8 cellular contexts compared by ENCODE assay signal in genomic region chr4:1683371-1683902, GRCh38. TPM values are rescaled to one million over a fixed set of nuclear protein-coding genes. Genes with fewer than 3 reads are reported as not detected.
A peak's percentile ranks its signal among the peaks of the same experiment; 100 is the strongest.
DNase-seq lines count a peak whose midpoint lies in the region; ATAC-seq and TF ChIP-seq lines count a peak whose summit lies in the region.

No MANE protein-coding gene starts in this region.

- no peak for ATAC-seq in CD4-positive, CD25-positive, alpha-beta regulatory T cell (ENCODE audit: low read depth in 2 of 2)
- ATAC-seq in GM21576 (IDR thresholded peaks at IDR 0.05; ENCODE audit: unreplicated experiment) = peak; percentile 9

- POLR2A ChIA-PET in MCF 10A (lab: Yijun Ruan, JAX) = interaction anchor here (0.6 to 2.0 kb wide), 10 partner anchors 10 to 420 kb away, joined by 3 to 8 read pairs (median 5); partner anchors contain the start of gene SLBP

- H3K27me3 ChIP-seq in CD4-positive, CD25-positive, alpha-beta regulatory T cell (ENCODE audit: control insufficient read depth, insufficient read depth, low read length) = no peaks in the 10 kb centered on the region

- intact Hi-C loops in MCF 10A (cut with micrococcal nuclease) = no loop called here

- peak overlapping the region; percentile 91 to 96 (median 92) for H3K4me3 Mint-ChIP-seq in CD4-positive, CD25-positive, alpha-beta regulatory T cell
- H3K4me3 Mint-ChIP-seq in MCF 10A (ENCODE audit: unreplicated experiment) = peak overlapping the region; percentile 80

- H3K36me3 Mint-ChIP-seq in CD4-positive, CD25-positive, alpha-beta regulatory T cell = no peaks in the 10 kb centered on the region
- H3K36me3 Mint-ChIP-seq in MCF 10A (ENCODE audit: insufficient read depth, unreplicated experiment) = no peaks in the 10 kb centered on the region

- no peaks in the 10 kb centered on the region for H3K27me3 Mint-ChIP-seq in CD4-positive, CD25-positive, alpha-beta regulatory T cell
- no peaks in the 10 kb centered on the region for H3K27me3 Mint-ChIP-seq in MCF 10A (ENCODE audit: insufficient read depth, unreplicated experiment)

- H3K4me1 Mint-ChIP-seq in CD4-positive, CD25-positive, alpha-beta regulatory T cell = peaks cover 6 to 17% (median 9%) of the 10 kb centered on the region in 4 donors
- peaks cover 10% of the 10 kb centered on the region for H3K4me1 Mint-ChIP-seq in MCF 10A (ENCODE audit: insufficient read depth, unreplicated experiment)

- H3K4me1 ChIP-seq in CD4-positive, CD25-positive, alpha-beta regulatory T cell (ENCODE audit: control insufficient read depth, insufficient read depth, low read length, poor library complexity, severe bottlenecking) = peaks cover 18% of the 10 kb centered on the region

- TSS peak; percentile 58 for BruUV-seq in MCF 10A (replicated peaks; lab: Mats Ljungman, UMichigan)

- H3K4me3 ChIP-seq in CD4-positive, CD25-positive, alpha-beta regulatory T cell (ENCODE audit: low read depth, low read length) = peak overlapping the region; percentile 90

- H3K9me3 ChIP-seq in CD4-positive, CD25-positive, alpha-beta regulatory T cell (ENCODE audit: control insufficient read depth in 2 of 2, low read length in 2 of 2) = no peaks in the 10 kb centered on the region

- CTCF ChIA-PET in MCF 10A (lab: Yijun Ruan, JAX) = interaction anchor here (0.7 to 1.9 kb wide), 4 partner anchors 10 to 116 kb away, joined by 3 to 12 read pairs (median 3); no protein-coding TSS in a partner anchor

- H3K27ac Mint-ChIP-seq in CD4-positive, CD25-positive, alpha-beta regulatory T cell = peak overlapping the region; percentile 63 to 95 (median 79)
- peak overlapping the region; percentile 77 for H3K27ac Mint-ChIP-seq in MCF 10A (ENCODE audit: low read depth, unreplicated experiment)

- DNase-seq in CD4-positive, CD25-positive, alpha-beta regulatory T cell = peak in 1 of 3 donors; percentile 49
- DNase-seq in OCI-M1 (lab: John Stamatoyannopoulos, UW) (peak; percentile 8), MCF 10A (ENCODE audit: unreplicated experiment) (peak; percentile 59), islet precursor cell (peak; percentile 69), NCI-H524 treated with DMSO at 0.1 percent for 48 hours (lab: John Stamatoyannopoulos, UW) (no peak), KBM-7 (no peak)
- peak; percentile 8 for DNase-seq in stimulated activated CD4-positive, alpha-beta T cell treated with anti-CD3 and anti-CD28 coated beads, Interleukin-2, amount 100 ng/mL, for 4 hours (ENCODE audit: low read depth)

- in situ Hi-C loops in KBM-7 (cut with MboI; ENCODE audit: low pct_unique_long_range_greater_than_20kb, low sequenced_read_pairs) = no loop called here

- H3K27ac ChIP-seq in CD4-positive, CD25-positive, alpha-beta regulatory T cell (ENCODE audit: insufficient read depth, low read length, poor library complexity, severe bottlenecking) = peak overlapping the region; percentile 57

- no peaks in the 10 kb centered on the region for H3K9me3 Mint-ChIP-seq in CD4-positive, CD25-positive, alpha-beta regulatory T cell
- no peaks in the 10 kb centered on the region for H3K9me3 Mint-ChIP-seq in MCF 10A (ENCODE audit: unreplicated experiment)

- no peak for TF ChIP-seq CTCF in MCF 10A (IDR thresholded peaks at IDR 0.05; ENCODE audit: unreplicated experiment)

- H3K36me3 ChIP-seq in CD4-positive, CD25-positive, alpha-beta regulatory T cell (ENCODE audit: control insufficient read depth, insufficient read depth, low read length) = no peaks in the 10 kb centered on the region

RNA-seq across cellular contexts. Expression of gene FAM53A, which starts 0.7 kb away (rescaled TPM):
- 1.8 TPM for total RNA-seq in CD4-positive, CD25-positive, alpha-beta regulatory T cell
- polyA plus RNA-seq in CD4-positive, CD25-positive, alpha-beta regulatory T cell = 1 to 10 TPM in 3 of 4 donors, under 1 TPM in 1; 0.76 to 3.6 (median 1.8) TPM
- 5.0 and 6.6 TPM in 2 replicates for total RNA-seq in MCF 10A (2022)

RNA-seq across cellular contexts. Expression of gene SLBP, which starts 28.7 kb away (rescaled TPM):
- total RNA-seq in CD4-positive, CD25-positive, alpha-beta regulatory T cell = 36.7 TPM
- polyA plus RNA-seq in CD4-positive, CD25-positive, alpha-beta regulatory T cell = 10 to 100 TPM; 74.7 to 83.8 (median 78.3) TPM
- total RNA-seq in MCF 10A (2022) = 37.1 and 43.5 TPM in 2 replicates

RNA-seq across cellular contexts. Expression of gene TMEM129, which starts 37.7 kb away (rescaled TPM):
- 19.6 TPM for total RNA-seq in CD4-positive, CD25-positive, alpha-beta regulatory T cell
- polyA plus RNA-seq in CD4-positive, CD25-positive, alpha-beta regulatory T cell = 10 to 100 TPM; 29.4 to 33.9 (median 31.0) TPM
- 25.5 and 38.3 TPM in 2 replicates for total RNA-seq in MCF 10A (2022)

RNA-seq across cellular contexts. Expression of gene TACC3, which starts 37.9 kb away (rescaled TPM):
- total RNA-seq in CD4-positive, CD25-positive, alpha-beta regulatory T cell = 111 TPM
- polyA plus RNA-seq in CD4-positive, CD25-positive, alpha-beta regulatory T cell = 10 to 100 TPM; 62.0 to 72.9 (median 66.6) TPM
- 53.0 and 69.8 TPM in 2 replicates for total RNA-seq in MCF 10A (2022)

Comparison
In these comparisons a context has a peak if more than half of its experiments do, and no peak if none do; other contexts are left out.
1. DNase-seq: peak in OCI-M1 (single experiment), MCF 10A (single experiment), islet precursor cell (single experiment) and stimulated activated CD4-positive, alpha-beta T cell treated with anti-CD3 and anti-CD28 coated beads, Interleukin-2, amount 100 ng/mL, for 4 hours (single experiment); none in NCI-H524 treated with DMSO at 0.1 percent for 48 hours (single experiment) and KBM-7 (single experiment).